In genomic region chr19:56348289-56348877, GRCh38 we compare ENCODE assay signal across 11 cellular contexts. TPM values are rescaled to one million over a fixed set of nuclear protein-coding genes. Genes with fewer than 3 reads are reported as not detected.
DNase-seq lines count a peak whose midpoint lies in the region; ATAC-seq and TF ChIP-seq lines count a peak whose summit lies in the region.
"Had no signal": no experiment of that assay in that cellular context is flagged by ENCODE, and none has a peak within 500 bp of the region (broad histone marks: within the 10 kb centered on the region; RNA-seq: fewer than 3 reads in every experiment).

No MANE protein-coding gene starts in this region.

- in situ Hi-C loops in mammary epithelial cell (cut with MboI; ENCODE audit: low sequenced_read_pairs in 2 of 2): no loop called here

- H2AFZ ChIP-seq in mammary epithelial cell (ENCODE audit: low read depth, low read length): no peak overlapping the region

- TF ChIP-seq POLR2A in NB4 (IDR thresholded peaks at IDR 0.05; ENCODE audit: extremely low read depth, insufficient read length): no peak

- intact Hi-C loops in mammary epithelial cell (cut with micrococcal nuclease) (no loop called here), upper lobe of right lung (cut with DNase I) (no loop called here)

- CTCF ChIA-PET in mammary epithelial cell (lab: Charles Lee; ENCODE audit: low non-redundant PET): interaction anchor here (0.6 to 0.9 kb wide), 4 partner anchors 95 to 751 kb away, joined by 3 to 7 read pairs (median 4); no protein-coding TSS in a partner anchor

- ATAC-seq in upper lobe of right lung (no peak), HG03378 (IDR thresholded peaks at IDR 0.05; ENCODE audit: unreplicated experiment) (no peak)
- ATAC-seq: right cardiac atrium had no signal

- no peak overlapping the region for H3K4me3 ChIP-seq in NB4 (ENCODE audit: low read depth, low read length)
- H3K4me3 ChIP-seq in mammary epithelial cell (replicated peaks in 1 of 3; ENCODE audit: insufficient read depth in 1 of 3, low read depth in 2 of 3, low read length in 3 of 3): no peak overlapping the region
- no peak overlapping the region for H3K4me3 ChIP-seq in upper lobe of right lung
- H3K4me3 ChIP-seq: thoracic aorta had no signal

- H3K79me2 ChIP-seq in mammary epithelial cell (ENCODE audit: insufficient read depth, low read length): no peaks in the 10 kb centered on the region

- H3K9me3 ChIP-seq in mammary epithelial cell (replicated peaks; ENCODE audit: insufficient read depth, low read length): no peaks in the 10 kb centered on the region
- H3K9me3 ChIP-seq in upper lobe of right lung: no peaks in the 10 kb centered on the region
- H3K9me3 ChIP-seq: thoracic aorta had no signal

- H3K27ac ChIP-seq in mammary epithelial cell (ENCODE audit: insufficient read depth, low read depth, low read length) (no peak overlapping the region), upper lobe of right lung (no peak overlapping the region)
- H3K27ac ChIP-seq: thoracic aorta had no signal

- H3K4me2 ChIP-seq in mammary epithelial cell (ENCODE audit: insufficient read depth, low read depth, low read length): no peak overlapping the region

- H3K27me3 ChIP-seq in mammary epithelial cell (ENCODE audit: insufficient read depth, low read length): no peaks in the 10 kb centered on the region
- H3K27me3 ChIP-seq in upper lobe of right lung: no peaks in the 10 kb centered on the region

- H3K36me3 ChIP-seq in mammary epithelial cell (ENCODE audit: insufficient read depth, low read length): no peaks in the 10 kb centered on the region
- H3K36me3 ChIP-seq in upper lobe of right lung: no peaks in the 10 kb centered on the region
- H3K36me3 ChIP-seq: thoracic aorta had no signal

- 54% methylated on average over 5 of the region's 5 CpGs for WGBS in mammary epithelial cell (ENCODE audit: low coverage, missing lambda C conversion rate)

- peak; percentile 37 for TF ChIP-seq CTCF in NB4 (IDR thresholded peaks at IDR 0.05; ENCODE audit: low read depth, low read length)
- TF ChIP-seq CTCF in mammary epithelial cell (conservative IDR thresholded peaks at IDR 0.05 in 1 of 2, IDR thresholded peaks at IDR 0.05 in 1 of 2; ENCODE audit: extremely low read depth in 1 of 2, insufficient read depth in 1 of 2, low read depth in 1 of 2, low read length in 2 of 2): peak; percentile 33 to 38
- TF ChIP-seq CTCF in upper lobe of right lung (IDR thresholded peaks at IDR 0.05): peak; percentile 21

- no peak overlapping the region for H3K9ac ChIP-seq in mammary epithelial cell (ENCODE audit: insufficient read depth, low read length)

- H4K20me1 ChIP-seq in mammary epithelial cell (ENCODE audit: insufficient read depth, low read length): no peaks in the 10 kb centered on the region

- no TSS peak for BruUV-seq in mammary epithelial cell (replicated peaks; lab: Mats Ljungman, UMichigan)

- peak; percentile 15 for DNase-seq in stimulated activated CD4-positive, alpha-beta T cell treated with anti-CD3 and anti-CD28 coated beads, Interleukin-1b, Interleukin-23, amount 100 ng/mL, for 48 hours
- no peak for DNase-seq in stimulated activated CD4-positive, alpha-beta T cell treated with anti-CD3 and anti-CD28 coated beads, Interleukin-4, amount 100 ng/mL, for 4 hours
- DNase-seq in NB4 (ENCODE audit: low read depth): peak; percentile 42
- peak; percentile 7 for DNase-seq in mammary epithelial cell
- no peak for DNase-seq in upper lobe of right lung
- no peak for DNase-seq in dedifferentiated amniotic fluid mesenchymal stem cell (ENCODE audit: extremely low spot score)
- DNase-seq in medulla oblongata (ENCODE audit: extremely low spot score): no peak
- DNase-seq: hippocampal formation, right cardiac atrium had no signal

- dilution Hi-C loops in mammary epithelial cell (cut with HindIII; ENCODE audit: low sequenced_read_pairs): no loop called here

- no peaks in the 10 kb centered on the region for H3K4me1 ChIP-seq in mammary epithelial cell (ENCODE audit: insufficient read depth, low read length)
- H3K4me1 ChIP-seq in upper lobe of right lung: no peaks in the 10 kb centered on the region

RNA-seq across cellular contexts. Expression of gene ZSCAN5A, which starts 33.7 kb away (rescaled TPM):
- total RNA-seq in mammary epithelial cell (1 to 10 TPM; 5.5 to 7.4 TPM), upper lobe of right lung (14.8 TPM)
- polyA plus RNA-seq in mammary epithelial cell: 7.9 TPM
- polyA minus RNA-seq in mammary epithelial cell: 31.9 TPM

RNA-seq across cellular contexts. Expression of gene ZNF582, which starts 45.0 kb away (rescaled TPM):
- total RNA-seq in mammary epithelial cell (1 to 10 TPM; 2.4 to 2.8 TPM), upper lobe of right lung (4.2 TPM)
- polyA plus RNA-seq in mammary epithelial cell: 1.9 TPM
- polyA minus RNA-seq in mammary epithelial cell: not detected

RNA-seq across cellular contexts. Expression of gene ZNF583, which starts 55.7 kb away (rescaled TPM):
- total RNA-seq in mammary epithelial cell (1 to 10 TPM; 4.7 to 5.5 TPM), upper lobe of right lung (9.3 TPM)
- polyA plus RNA-seq in mammary epithelial cell: 0.85 TPM
- 2.5 TPM for polyA minus RNA-seq in mammary epithelial cell

Comparison
In these comparisons a context has a peak if more than half of its experiments do, and no peak if none do; other contexts are left out.
1. DNase-seq: peak in stimulated activated CD4-positive, alpha-beta T cell treated with anti-CD3 and anti-CD28 coated beads, Interleukin-1b, Interleukin-23, amount 100 ng/mL, for 48 hours (single experiment), NB4 (single experiment) and mammary epithelial cell (single experiment); none in stimulated activated CD4-positive, alpha-beta T cell treated with anti-CD3 and anti-CD28 coated beads, Interleukin-4, amount 100 ng/mL, for 4 hours (0 of 2), upper lobe of right lung (single experiment), dedifferentiated amniotic fluid mesenchymal stem cell (single experiment) and medulla oblongata (single experiment).
2. Peak in every context shown above with its lines, with median percentiles within 50 percentile points of each other: CTCF ChIP-seq.